21 cellular contexts compared by ENCODE assay signal in the genomic region with DNA sequence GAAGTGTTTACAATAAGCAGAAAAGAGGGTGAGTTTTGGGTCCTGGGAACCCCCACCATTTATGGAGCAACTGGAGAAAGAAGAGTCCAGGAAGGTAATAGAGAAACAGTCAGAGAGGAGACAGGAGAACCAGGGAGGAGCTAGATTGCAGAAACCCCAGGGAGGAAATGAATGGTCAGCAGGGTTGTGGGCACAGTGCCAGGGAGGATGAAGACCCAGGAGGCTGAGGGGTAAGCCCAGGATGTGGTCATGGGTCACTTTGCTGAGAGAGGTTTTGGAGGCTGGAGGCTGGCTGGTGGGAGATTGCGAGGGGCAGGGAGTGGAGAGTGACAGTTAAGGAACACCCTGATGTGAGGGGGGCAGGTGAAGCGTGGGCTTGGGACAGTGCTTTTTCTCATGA.
"Had no signal": no experiment of that assay in that cellular context is flagged by ENCODE, and none has a peak within 500 bp of the region (broad histone marks: within the 10 kb centered on the region; RNA-seq: fewer than 3 reads in every experiment).

No MANE protein-coding gene starts in this region.

- H3K27me3 ChIP-seq: ascending aorta, cardiac muscle cell, right lobe of liver, tibial nerve had no signal

- DNase-seq: activated CD4-positive, alpha-beta T cell treated with anti-CD3 and anti-CD28 coated beads for 48 hours; activated CD4-positive, alpha-beta T cell treated with anti-CD3 and anti-CD28 coated beads, Interleukin-2, amount 50 U/mL, for 48 hours; activated CD8-positive, alpha-beta memory T cell treated with anti-CD3 and anti-CD28 coated beads for 24 hours; activated effector memory CD4-positive, alpha-beta T cell treated with Interleukin-2 at 50 U/mL for 16 hours; activated naive CD4-positive, alpha-beta T cell treated with Interleukin-2 at 50 U/mL for 16 hours; activated naive CD8-positive, alpha-beta T cell treated with anti-CD3 and anti-CD28 coated beads, Interleukin-2, amount 10 ng/mL, durations not matched to agents 7 days and 5 days; dorsolateral prefrontal cortex; effector memory CD4-positive, alpha-beta T cell; head of caudate nucleus; hypothalamus; left lung; lower lobe of right lung; mesendoderm; right lobe of liver; stimulated activated CD4-positive, alpha-beta T cell treated with anti-CD3 and anti-CD28 coated beads, Interleukin-2, amount 100 ng/mL, for 48 hours; stimulated activated naive CD4-positive, alpha-beta T cell treated with Interleukin-2 at 50 U/mL for 16 hours had no signal

- H3K27ac ChIP-seq: ascending aorta, cardiac muscle cell, coronary artery, left lung, lower lobe of right lung, right lobe of liver, VCaP had no signal

- H3K36me3 ChIP-seq: ascending aorta, cardiac muscle cell, left lung, lower lobe of right lung, right lobe of liver, tibial nerve had no signal

- H3K9me3 ChIP-seq: ascending aorta, left lung, lower lobe of right lung, right lobe of liver, tibial nerve had no signal

- H3K4me1 ChIP-seq: ascending aorta, left lung, lower lobe of right lung, right lobe of liver had no signal

- H3K4me3 ChIP-seq: ascending aorta, cardiac muscle cell, coronary artery, dorsolateral prefrontal cortex, left lung, lower lobe of right lung, right lobe of liver, tibial nerve had no signal
